In genomic region chr14:20595726-20596125, GRCh38 we compare ENCODE assay signal across 20 cellular contexts. TPM values are rescaled to one million over a fixed set of nuclear protein-coding genes. Genes with fewer than 3 reads are reported as not detected.
"Had no signal": no experiment of that assay in that cellular context is flagged by ENCODE, and none has a peak within 500 bp of the region (broad histone marks: within the 10 kb centered on the region; RNA-seq: fewer than 3 reads in every experiment).

No MANE protein-coding gene starts in this region.

RNA-seq across cellular contexts. Expression of gene RNASE12, which starts 4.5 kb away (rescaled TPM):
- total RNA-seq: activated CD4-positive, alpha-beta memory T cell treated with anti-CD3 and anti-CD28 coated beads, Interleukin-2, amount 10 ng/mL, durations not matched to agents 7 days and 5 days; activated CD4-positive, alpha-beta T cell treated with anti-CD3 and anti-CD28 coated beads for 36 hours; activated CD4-positive, alpha-beta T cell treated with anti-CD3 and anti-CD28 coated beads, Interleukin-2, amount 10 ng/mL, durations not matched to agents 7 days and 5 days; activated CD8-positive, alpha-beta memory T cell treated with anti-CD3 and anti-CD28 coated beads, Interleukin-2, amount 10 ng/mL, durations not matched to agents 7 days and 5 days; activated CD8-positive, alpha-beta T cell treated with anti-CD3 and anti-CD28 coated beads, Interleukin-2, amount 10 ng/mL, durations not matched to agents 7 days and 5 days; activated naive CD4-positive, alpha-beta T cell treated with anti-CD3 and anti-CD28 coated beads, Interleukin-2, amount 50 U/mL, for 72 hours; activated naive CD8-positive, alpha-beta T cell treated with anti-CD3 and anti-CD28 coated beads for 36 hours; activated T-helper 2 cell treated with anti-CD3 and anti-CD28 coated beads, Interferon-gamma antibody, Interleukin-2, Interleukin-4, amounts not matched to agents 10 μg/mL and 5 μg/mL and 100 μg/mL, durations not matched to agents 14 hours and 24 hours and 36 hours; adrenal gland; aorta; astrocyte; body of pancreas; breast epithelium; cardiac muscle cell; chondrocyte; T-cell; T-helper 1 cell treated with Interleukin-12 subunit alpha and Interleukin-12 subunit beta and Interleukin-4 antibody, amounts not matched to agents 30 ng/mL and 1 ng/mL, for 36 hours; T-helper 17 cell; T-helper 2 cell treated with Interferon-gamma antibody and Interleukin-4, amounts not matched to agents 100 ng/mL and 5 ng/mL, for 36 hours; WTC11 had no signal
- polyA plus RNA-seq: adrenal gland, aorta, cardiac muscle cell had no signal

RNA-seq across cellular contexts. Expression of gene RNASE11, which starts 7.9 kb away (rescaled TPM):
- total RNA-seq: activated CD4-positive, alpha-beta memory T cell treated with anti-CD3 and anti-CD28 coated beads, Interleukin-2, amount 10 ng/mL, durations not matched to agents 7 days and 5 days; activated CD4-positive, alpha-beta T cell treated with anti-CD3 and anti-CD28 coated beads for 36 hours; activated CD4-positive, alpha-beta T cell treated with anti-CD3 and anti-CD28 coated beads, Interleukin-2, amount 10 ng/mL, durations not matched to agents 7 days and 5 days; activated CD8-positive, alpha-beta memory T cell treated with anti-CD3 and anti-CD28 coated beads, Interleukin-2, amount 10 ng/mL, durations not matched to agents 7 days and 5 days; activated CD8-positive, alpha-beta T cell treated with anti-CD3 and anti-CD28 coated beads, Interleukin-2, amount 10 ng/mL, durations not matched to agents 7 days and 5 days; activated naive CD4-positive, alpha-beta T cell treated with anti-CD3 and anti-CD28 coated beads, Interleukin-2, amount 50 U/mL, for 72 hours; activated naive CD8-positive, alpha-beta T cell treated with anti-CD3 and anti-CD28 coated beads for 36 hours; activated T-helper 2 cell treated with anti-CD3 and anti-CD28 coated beads, Interferon-gamma antibody, Interleukin-2, Interleukin-4, amounts not matched to agents 10 μg/mL and 5 μg/mL and 100 μg/mL, durations not matched to agents 14 hours and 24 hours and 36 hours; adrenal gland; aorta; astrocyte; body of pancreas; breast epithelium; cardiac muscle cell; chondrocyte; T-cell; T-helper 1 cell treated with Interleukin-12 subunit alpha and Interleukin-12 subunit beta and Interleukin-4 antibody, amounts not matched to agents 30 ng/mL and 1 ng/mL, for 36 hours; T-helper 17 cell; T-helper 2 cell treated with Interferon-gamma antibody and Interleukin-4, amounts not matched to agents 100 ng/mL and 5 ng/mL, for 36 hours; WTC11 had no signal
- polyA plus RNA-seq: aorta, cardiac muscle cell had no signal

RNA-seq across cellular contexts. Expression of gene RNASE9, which starts 34.9 kb away (rescaled TPM):
- total RNA-seq: activated CD4-positive, alpha-beta memory T cell treated with anti-CD3 and anti-CD28 coated beads, Interleukin-2, amount 10 ng/mL, durations not matched to agents 7 days and 5 days; activated CD4-positive, alpha-beta T cell treated with anti-CD3 and anti-CD28 coated beads for 36 hours; activated CD4-positive, alpha-beta T cell treated with anti-CD3 and anti-CD28 coated beads, Interleukin-2, amount 10 ng/mL, durations not matched to agents 7 days and 5 days; activated CD8-positive, alpha-beta memory T cell treated with anti-CD3 and anti-CD28 coated beads, Interleukin-2, amount 10 ng/mL, durations not matched to agents 7 days and 5 days; activated CD8-positive, alpha-beta T cell treated with anti-CD3 and anti-CD28 coated beads, Interleukin-2, amount 10 ng/mL, durations not matched to agents 7 days and 5 days; activated naive CD4-positive, alpha-beta T cell treated with anti-CD3 and anti-CD28 coated beads, Interleukin-2, amount 50 U/mL, for 72 hours; activated naive CD8-positive, alpha-beta T cell treated with anti-CD3 and anti-CD28 coated beads for 36 hours; activated T-helper 2 cell treated with anti-CD3 and anti-CD28 coated beads, Interferon-gamma antibody, Interleukin-2, Interleukin-4, amounts not matched to agents 10 μg/mL and 5 μg/mL and 100 μg/mL, durations not matched to agents 14 hours and 24 hours and 36 hours; adrenal gland; aorta; astrocyte; body of pancreas; breast epithelium; cardiac muscle cell; chondrocyte; T-cell; T-helper 1 cell treated with Interleukin-12 subunit alpha and Interleukin-12 subunit beta and Interleukin-4 antibody, amounts not matched to agents 30 ng/mL and 1 ng/mL, for 36 hours; T-helper 17 cell; T-helper 2 cell treated with Interferon-gamma antibody and Interleukin-4, amounts not matched to agents 100 ng/mL and 5 ng/mL, for 36 hours; WTC11 had no signal
- polyA plus RNA-seq: adrenal gland, aorta, cardiac muscle cell had no signal

RNA-seq across cellular contexts. Expression of gene OR6S1, which starts 45.8 kb away (rescaled TPM):
- total RNA-seq: activated CD4-positive, alpha-beta memory T cell treated with anti-CD3 and anti-CD28 coated beads, Interleukin-2, amount 10 ng/mL, durations not matched to agents 7 days and 5 days; activated CD4-positive, alpha-beta T cell treated with anti-CD3 and anti-CD28 coated beads for 36 hours; activated CD4-positive, alpha-beta T cell treated with anti-CD3 and anti-CD28 coated beads, Interleukin-2, amount 10 ng/mL, durations not matched to agents 7 days and 5 days; activated CD8-positive, alpha-beta memory T cell treated with anti-CD3 and anti-CD28 coated beads, Interleukin-2, amount 10 ng/mL, durations not matched to agents 7 days and 5 days; activated CD8-positive, alpha-beta T cell treated with anti-CD3 and anti-CD28 coated beads, Interleukin-2, amount 10 ng/mL, durations not matched to agents 7 days and 5 days; activated naive CD4-positive, alpha-beta T cell treated with anti-CD3 and anti-CD28 coated beads, Interleukin-2, amount 50 U/mL, for 72 hours; activated naive CD8-positive, alpha-beta T cell treated with anti-CD3 and anti-CD28 coated beads for 36 hours; activated T-helper 2 cell treated with anti-CD3 and anti-CD28 coated beads, Interferon-gamma antibody, Interleukin-2, Interleukin-4, amounts not matched to agents 10 μg/mL and 5 μg/mL and 100 μg/mL, durations not matched to agents 14 hours and 24 hours and 36 hours; adrenal gland; aorta; astrocyte; body of pancreas; breast epithelium; cardiac muscle cell; chondrocyte; T-cell; T-helper 1 cell treated with Interleukin-12 subunit alpha and Interleukin-12 subunit beta and Interleukin-4 antibody, amounts not matched to agents 30 ng/mL and 1 ng/mL, for 36 hours; T-helper 17 cell; T-helper 2 cell treated with Interferon-gamma antibody and Interleukin-4, amounts not matched to agents 100 ng/mL and 5 ng/mL, for 36 hours; WTC11 had no signal
- polyA plus RNA-seq: adrenal gland, aorta, cardiac muscle cell had no signal
